In the genomic region with DNA sequence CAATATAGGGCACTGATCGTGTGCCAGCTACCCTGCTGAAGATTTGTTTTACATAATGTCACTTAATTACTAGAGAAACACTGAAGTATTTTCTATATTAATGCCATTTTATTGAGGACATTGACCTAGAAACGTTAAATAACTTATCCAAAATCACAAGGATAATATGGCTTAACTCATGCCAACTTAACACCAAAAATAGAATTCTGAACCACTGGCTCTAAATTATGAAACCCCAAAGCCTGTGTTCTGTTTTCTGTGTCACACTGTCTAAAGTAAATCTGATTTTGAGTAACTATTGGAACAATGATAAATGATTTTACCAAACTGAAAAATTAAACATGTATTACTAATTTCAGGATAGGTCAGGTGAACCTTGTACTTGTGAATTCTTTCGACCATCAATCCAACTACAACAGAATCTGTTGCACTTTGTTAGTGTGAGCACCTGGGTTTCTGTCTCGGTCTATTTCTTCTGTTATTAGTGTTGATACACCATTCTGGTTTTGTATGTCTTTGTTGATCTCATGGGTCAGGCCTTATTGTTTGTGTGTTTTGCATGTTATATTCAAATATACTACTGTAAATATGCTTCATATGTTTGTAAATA, we compare ENCODE assay signal across 18 cellular contexts.
"Had no signal": no experiment of that assay in that cellular context is flagged by ENCODE, and none has a peak within 500 bp of the region (broad histone marks: within the 10 kb centered on the region; RNA-seq: fewer than 3 reads in every experiment).

No MANE protein-coding gene starts in this region.

- H3K36me3 ChIP-seq: adrenal gland, heart right ventricle, transverse colon had no signal

- H3K27me3 ChIP-seq: adrenal gland, heart right ventricle, transverse colon had no signal

- FAIRE-seq: islet of Langerhans had no signal

- H3K4me3 ChIP-seq: adrenal gland, coronary artery, heart right ventricle, transverse colon had no signal

- H3K9me3 ChIP-seq: adrenal gland, transverse colon had no signal

- H3K4me1 ChIP-seq: adrenal gland, transverse colon had no signal

- ATAC-seq: activated CD8-positive, alpha-beta T cell treated with anti-CD3 and anti-CD28 coated beads, Interleukin-2, amount 10 ng/mL, durations not matched to agents 7 days and 5 days; heart right ventricle; naive thymus-derived CD4-positive, alpha-beta T cell; sciatic nerve; WTC11 had no signal

- DNase-seq: activated CD4-positive, alpha-beta T cell treated with anti-CD3 and anti-CD28 coated beads for 48 hours; activated CD8-positive, alpha-beta memory T cell treated with anti-CD3 and anti-CD28 coated beads, Interleukin-2, amount 50 U/mL, for 48 hours; activated CD8-positive, alpha-beta T cell treated with anti-CD3 and anti-CD28 coated beads, Interleukin-2, amount 10 ng/mL, durations not matched to agents 7 days and 5 days; activated naive CD4-positive, alpha-beta T cell treated with anti-CD3 and anti-CD28 coated beads, Interleukin-2, amount 50 U/mL, for 16 hours; adrenal gland; central memory CD4-positive, alpha-beta T cell; effector CD8-positive, alpha-beta T cell; foreskin melanocyte; heart right ventricle; naive thymus-derived CD4-positive, alpha-beta T cell; stimulated activated CD4-positive, alpha-beta T cell treated with anti-CD3 and anti-CD28 coated beads, Interleukin-2, amount 100 ng/mL, for 24 hours; stimulated activated naive CD4-positive, alpha-beta T cell; substantia nigra; transverse colon had no signal

- H3K27ac ChIP-seq: adrenal gland, coronary artery, heart right ventricle, transverse colon had no signal
